Comparison of ENCODE assay signal across 27 cellular contexts in the genomic region with DNA sequence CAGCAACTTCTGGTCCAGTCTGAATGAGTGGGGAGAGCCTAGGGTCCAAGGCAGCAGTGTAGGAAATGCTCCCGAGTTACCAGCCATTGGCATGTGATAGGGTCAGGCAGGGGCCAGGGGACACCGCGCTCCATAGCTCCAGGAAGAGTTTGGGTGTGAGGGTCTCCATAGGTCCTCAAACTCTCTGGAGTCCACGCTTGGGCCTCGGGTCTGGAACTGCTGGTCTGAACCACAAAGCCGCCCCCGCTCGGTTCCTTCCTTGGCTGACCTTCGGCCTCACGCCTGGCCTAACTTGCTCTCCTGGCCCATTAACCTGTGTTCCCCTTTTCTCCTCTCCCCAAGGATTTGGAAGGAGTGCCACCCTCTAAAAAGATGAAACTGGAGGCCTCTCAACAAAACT. TPM values are rescaled to one million over a fixed set of nuclear protein-coding genes. Genes with fewer than 3 reads are reported as not detected.
DNase-seq lines count a peak whose midpoint lies in the region; ATAC-seq, FAIRE-seq and TF ChIP-seq lines count a peak whose summit lies in the region.
"Had no signal": no experiment of that assay in that cellular context is flagged by ENCODE, and none has a peak within 500 bp of the region (broad histone marks: within the 10 kb centered on the region; RNA-seq: fewer than 3 reads in every experiment).

No MANE protein-coding gene starts in this region.

- H2BK120ac ChIP-seq in H9 (ENCODE audit: low read depth, low read length, poor library complexity, severe bottlenecking) = no peak overlapping the region

- no peak overlapping the region for H3K9ac ChIP-seq in H9 (ENCODE audit: extremely low read depth, insufficient read length, low read length)
- no peak overlapping the region for H3K9ac ChIP-seq in endothelial cell of umbilical vein (replicated peaks; ENCODE audit: extremely low read depth, insufficient read depth, low read length)

- H2BK15ac ChIP-seq in H9 (ENCODE audit: low read depth, low read length) = no peak overlapping the region

- H3K56ac ChIP-seq in H9 (ENCODE audit: insufficient read length, low read depth, low read length) = no peak overlapping the region

- no peak overlapping the region for H3K4ac ChIP-seq in H9 (ENCODE audit: low read depth, low read length)

- intact Hi-C loops in endothelial cell of umbilical vein (cut with micrococcal nuclease) = no loop called here

- no peaks in the 10 kb centered on the region for H3K9me1 ChIP-seq in endothelial cell of umbilical vein (replicated peaks; ENCODE audit: control insufficient read depth, extremely low read depth, insufficient read depth, low read length)

- no peaks in the 10 kb centered on the region for H3K27me3 ChIP-seq in H9 (ENCODE audit: insufficient read depth, low read length)
- H3K27me3 ChIP-seq in endothelial cell of umbilical vein (ENCODE audit: control insufficient read depth in 2 of 2, insufficient read depth in 2 of 2, low read length in 2 of 2) = no peaks in the 10 kb centered on the region
- H3K27me3 ChIP-seq: BE2C had no signal

- no peak overlapping the region for H3K4me3 ChIP-seq in endothelial cell of umbilical vein (replicated peaks in 1 of 3; ENCODE audit: insufficient read depth in 1 of 3, low read depth in 1 of 3, low read length in 3 of 3)

- H3K27ac Mint-ChIP-seq in H9 (peak overlapping the region; percentile 9 to 44 (median 12); a peak in 4 of 7 replicates), progenitor cell of endocrine pancreas (peak overlapping the region; percentile 87)

- H2AFZ ChIP-seq in H9 (ENCODE audit: low read length) (no peak overlapping the region), endothelial cell of umbilical vein (ENCODE audit: low read depth, low read length) (no peak overlapping the region)

- TF ChIP-seq CTCF in H9 (conservative IDR thresholded peaks at IDR 0.05) (no peak), endothelial cell of umbilical vein (IDR thresholded peaks at IDR 0.05; ENCODE audit: extremely low read depth in 1 of 2, insufficient read depth in 1 of 2, low read depth in 1 of 2, low read length in 2 of 2) (no peak), progenitor cell of endocrine pancreas (IDR thresholded peaks at IDR 0.05; ENCODE audit: unreplicated experiment) (no peak)

- H2BK12ac ChIP-seq in H9 (ENCODE audit: insufficient read length, low read depth, low read length) = no peak overlapping the region

- H3K14ac ChIP-seq in H9 (ENCODE audit: insufficient read depth, low read length) = no peak overlapping the region

- no peak overlapping the region for H3K27ac ChIP-seq in H9 (ENCODE audit: insufficient read length, low read depth, low read length)
- H3K27ac ChIP-seq in endothelial cell of umbilical vein (ENCODE audit: insufficient read depth, low read depth, low read length) = no peak overlapping the region

- H3K79me2 ChIP-seq in H9 (ENCODE audit: insufficient read depth, low read length) (no peaks in the 10 kb centered on the region), endothelial cell of umbilical vein (ENCODE audit: control insufficient read depth, insufficient read depth, low read length) (no peaks in the 10 kb centered on the region)

- no peaks in the 10 kb centered on the region for H3K9me3 ChIP-seq in H9 (ENCODE audit: control insufficient read depth, low read depth, low read length)
- H3K9me3 ChIP-seq in endothelial cell of umbilical vein (replicated peaks; ENCODE audit: control insufficient read depth, insufficient read depth, low read length) = no peaks in the 10 kb centered on the region
- H3K9me3 ChIP-seq: BE2C had no signal

- no peaks in the 10 kb centered on the region for H3K23me2 ChIP-seq in H9 (ENCODE audit: insufficient read length, low read depth, low read length, poor library complexity, severe bottlenecking)

- H4K8ac ChIP-seq in H9 (replicated peaks; ENCODE audit: insufficient read length, low read depth, low read length) = no peak overlapping the region

- TF ChIP-seq POLR2A in endothelial cell of umbilical vein (IDR thresholded peaks at IDR 0.05; ENCODE audit: low read depth, low read length) = no peak

- H3K4me3 Mint-ChIP-seq in H9 (no peak overlapping the region), progenitor cell of endocrine pancreas (ENCODE audit: low read depth) (no peak overlapping the region)
- H3K4me3 Mint-ChIP-seq: CD14-positive monocyte; CD8-positive, alpha-beta memory T cell had no signal

- ATAC-seq in GM21381 (IDR thresholded peaks at IDR 0.05; ENCODE audit: unreplicated experiment) = no peak
- ATAC-seq: HepG2, SK-N-SH treated with all-trans-retinoic acid at 6 μM for 48 hours had no signal

- H3K27me3 Mint-ChIP-seq in H9 (ENCODE audit: low read depth) = no peaks in the 10 kb centered on the region; the same call in 1 of the 2 replicates
- no peaks in the 10 kb centered on the region for H3K27me3 Mint-ChIP-seq in progenitor cell of endocrine pancreas
- H3K27me3 Mint-ChIP-seq: CD8-positive, alpha-beta memory T cell had no signal

- H2BK20ac ChIP-seq in H9 (ENCODE audit: low read depth, low read length, poor library complexity, severe bottlenecking) = no peak overlapping the region

- H3K23ac ChIP-seq in H9 (ENCODE audit: insufficient read length, low read depth, low read length) = no peak overlapping the region

- FAIRE-seq in endothelial cell of umbilical vein (lab: Jason Lieb, UNC) = peak; percentile 48
- FAIRE-seq: GM12892, GM19239, H54, HepG2, RCC 7860 had no signal

- no peak overlapping the region for H4K5ac ChIP-seq in H9 (ENCODE audit: insufficient read length, low read depth, low read length)

- no peak overlapping the region for H2AK5ac ChIP-seq in H9 (ENCODE audit: insufficient read length, low read length)

- no peaks in the 10 kb centered on the region for H4K20me1 ChIP-seq in H9 (ENCODE audit: control insufficient read depth, insufficient read depth, insufficient read length)
- no peaks in the 10 kb centered on the region for H4K20me1 ChIP-seq in endothelial cell of umbilical vein (replicated peaks; ENCODE audit: control insufficient read depth, extremely low read depth, insufficient read depth, low read length)

- no peak overlapping the region for H4K91ac ChIP-seq in H9 (ENCODE audit: insufficient read length, low read depth, low read length)

- POLR2A ChIA-PET in endothelial cell of umbilical vein (lab: Charles Lee) = no interaction called here

- DNase-seq in H9 = no peak
- DNase-seq in endothelial cell of umbilical vein (ENCODE audit: low read depth, low spot score) = peak; percentile 20
- DNase-seq in progenitor cell of endocrine pancreas (ENCODE audit: low spot score, unreplicated experiment) = no peak
- DNase-seq in Ammon's horn (ENCODE audit: low spot score) = no peak
- DNase-seq in NCI-H2029 treated with DMSO at 0.1 percent for 48 hours (lab: John Stamatoyannopoulos, UW) = no peak
- DNase-seq in activated effector memory CD4-positive, alpha-beta T cell treated with anti-CD3 and anti-CD28 coated beads, Interleukin-2, amount 50 U/mL, for 16 hours = no peak
- DNase-seq: BE2C; CD8-positive, alpha-beta memory T cell; DMS79 treated with DMSO at 0.1 percent for 48 hours; Karpas-422; NCI-H1092; NCI-H1417 treated with DMSO at 0.1 percent for 48 hours; NCI-H1694 treated with DMSO at 0.1 percent for 48 hours; NCI-H2081 treated with DMSO at 0.1 percent for 48 hours; NCI-H2171; NCI-H226; NCI-H510A; NCI-H69; OCI-M1 had no signal

- H3K4me1 ChIP-seq in H9 (ENCODE audit: insufficient read depth, low read length) (no peaks in the 10 kb centered on the region; the same call in 1 of the 2 replicates), endothelial cell of umbilical vein (ENCODE audit: control insufficient read depth, extremely low read depth, insufficient read depth, low read length) (peaks cover 20% of the 10 kb centered on the region)

- H3K4me1 Mint-ChIP-seq in H9 (peaks cover 11 to 15% of the 10 kb centered on the region in 2 experiments), progenitor cell of endocrine pancreas (ENCODE audit: low read depth) (peaks cover 13% of the 10 kb centered on the region)

- no peaks in the 10 kb centered on the region for H3K79me1 ChIP-seq in H9 (ENCODE audit: insufficient read depth, low read depth, low read length, poor library complexity, severe bottlenecking)

- WGBS in H9 (ENCODE audit: extremely low coverage, insufficient read length, low lambda C conversion rate) = no CpG with 5 or more reads among the region's 10 CpGs

- H3K18ac ChIP-seq in H9 (ENCODE audit: insufficient read length, low read depth, low read length) = no peak overlapping the region

- dilution Hi-C loops in endothelial cell of umbilical vein (cut with MboI; ENCODE audit: extremely low pct_ligation_motif_present, low sequenced_read_pairs) = no loop called here

- no peak overlapping the region for H3T11ph ChIP-seq in H9 (ENCODE audit: low read length)

- no peak overlapping the region for H2BK5ac ChIP-seq in H9 (ENCODE audit: insufficient read length, low read length)

- H3K9me3 Mint-ChIP-seq in H9 (no peaks in the 10 kb centered on the region; a peak in 1 of 5 replicates), progenitor cell of endocrine pancreas (ENCODE audit: low read depth) (no peaks in the 10 kb centered on the region)
- H3K9me3 Mint-ChIP-seq: CD14-positive monocyte; CD8-positive, alpha-beta memory T cell had no signal

- no peak overlapping the region for H3K4me2 ChIP-seq in H9 (ENCODE audit: insufficient read depth, insufficient read length, low read length)
- H3K4me2 ChIP-seq in endothelial cell of umbilical vein (ENCODE audit: insufficient read depth, low read length) = no peak overlapping the region

- H3K36me3 Mint-ChIP-seq in H9 (ENCODE audit: insufficient read depth in 1 of 3, low read depth in 3 of 3) = peaks cover 16 to 71% (median 65%) of the 10 kb centered on the region in 3 experiments; a peak in 6 of 7 replicates
- peaks cover 24% of the 10 kb centered on the region for H3K36me3 Mint-ChIP-seq in progenitor cell of endocrine pancreas (ENCODE audit: insufficient read depth)

- CTCF ChIA-PET in endothelial cell of umbilical vein (lab: Charles Lee) = interaction anchor here (3.8 kb wide), 1 partner anchor 64 kb away, joined by 12 read pairs; no protein-coding TSS in a partner anchor

- peaks cover 0 to 2% of the 10 kb centered on the region in 2 experiments for H3K36me3 ChIP-seq in endothelial cell of umbilical vein (ENCODE audit: control insufficient read depth in 2 of 2, extremely low read depth in 1 of 2, insufficient read depth in 2 of 2, low read length in 2 of 2)

- no TSS peak for BruUV-seq in endothelial cell of umbilical vein (replicated peaks; lab: Mats Ljungman, UMichigan)

RNA-seq across cellular contexts. Expression of gene MLXIP, which starts 19.8 kb away (rescaled TPM):
- 28.6 and 32.4 TPM in 2 replicates for total RNA-seq in H9 (2021)
- total RNA-seq in endothelial cell of umbilical vein = 65.5 and 72.5 TPM in 2 replicates
- polyA plus RNA-seq in endothelial cell of umbilical vein = 22.0 and 37.6 TPM in 2 replicates
- polyA plus RNA-seq in endothelial cell of umbilical vein (2011; cell fraction: cytosol; rRNA removed) = 17.9 and 18.2 TPM in 2 replicates
- 60.6 and 101 TPM in 2 replicates for polyA plus RNA-seq in endothelial cell of umbilical vein (2011; cell fraction: nucleus; rRNA removed)
- 43.7 and 45.8 TPM in 2 replicates for polyA plus RNA-seq in endothelial cell of umbilical vein (2012)
- polyA minus RNA-seq in endothelial cell of umbilical vein = 26.9 and 34.4 TPM in 2 replicates
- polyA minus RNA-seq in endothelial cell of umbilical vein (2011; cell fraction: cytosol; rRNA and poly(A)+ RNA removed) = 26.7 TPM
- polyA minus RNA-seq in endothelial cell of umbilical vein (2011; cell fraction: nucleus; rRNA and poly(A)+ RNA removed) = 31.4 and 46.2 TPM in 2 replicates
- 48.6 and 48.7 TPM in 2 replicates for total RNA-seq in progenitor cell of endocrine pancreas

RNA-seq across cellular contexts. Expression of gene BCL7A, which starts 37.1 kb away (rescaled TPM):
- total RNA-seq in H9 (2021) (17.8 and 18.2 TPM in 2 replicates), endothelial cell of umbilical vein (11.1 and 12.6 TPM in 2 replicates), progenitor cell of endocrine pancreas (43.7 and 49.3 TPM in 2 replicates)
- 9.5 and 9.7 TPM in 2 replicates for polyA plus RNA-seq in endothelial cell of umbilical vein
- polyA plus RNA-seq in endothelial cell of umbilical vein (2011; cell fraction: cytosol; rRNA removed) = 7.0 and 7.9 TPM in 2 replicates
- 6.7 and 7.3 TPM in 2 replicates for polyA plus RNA-seq in endothelial cell of umbilical vein (2011; cell fraction: nucleus; rRNA removed)
- polyA plus RNA-seq in endothelial cell of umbilical vein (2012) = 10.1 and 10.4 TPM in 2 replicates
- polyA minus RNA-seq in endothelial cell of umbilical vein = 6.7 and 6.9 TPM in 2 replicates
- 2.7 TPM for polyA minus RNA-seq in endothelial cell of umbilical vein (2011; cell fraction: cytosol; rRNA and poly(A)+ RNA removed)
- 3.6 and 4.9 TPM in 2 replicates for polyA minus RNA-seq in endothelial cell of umbilical vein (2011; cell fraction: nucleus; rRNA and poly(A)+ RNA removed)
